In the genomic region with DNA sequence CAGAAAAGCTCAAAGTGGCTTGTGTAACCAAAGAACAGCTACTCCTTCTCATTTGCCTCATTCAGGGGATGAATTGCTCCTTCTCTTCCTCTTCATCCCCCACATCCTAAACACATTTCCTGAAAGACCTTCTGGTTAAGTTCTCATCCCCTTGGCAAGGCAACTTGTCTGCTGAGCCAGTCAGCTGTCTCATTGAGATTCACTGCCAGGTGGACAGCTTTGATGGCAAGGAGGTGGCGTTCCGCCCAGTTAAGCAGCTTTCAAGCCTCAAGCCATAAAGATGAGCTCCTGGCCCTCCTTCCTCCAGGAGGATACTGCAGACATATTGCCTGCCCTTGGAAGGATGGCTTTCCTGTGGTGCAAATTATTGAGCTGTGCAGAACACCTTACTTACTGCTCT, we compare ENCODE assay signal across 21 cellular contexts.
A peak's percentile ranks its signal among the peaks of the same experiment; 100 is the strongest.
DNase-seq lines count a peak whose midpoint lies in the region; ATAC-seq lines count a peak whose summit lies in the region.
"Had no signal": no experiment of that assay in that cellular context is flagged by ENCODE, and none has a peak within 500 bp of the region (broad histone marks: within the 10 kb centered on the region; RNA-seq: fewer than 3 reads in every experiment).

No MANE protein-coding gene starts in this region.

- peaks cover 11% of the 10 kb centered on the region for H3K9me3 Mint-ChIP-seq in activated T-helper 17 cell treated with anti-CD3 and anti-CD28 coated beads, Interleukin-2, amount 50 U/mL, for 72 hours
- H3K9me3 Mint-ChIP-seq: H9 had no signal

- H3K27me3 ChIP-seq in SJCRH30 = no peaks in the 10 kb centered on the region
- H3K27me3 ChIP-seq: uterus had no signal

- H3K4me3 ChIP-seq in SJCRH30 = no peak overlapping the region
- H3K4me3 ChIP-seq: uterus had no signal

- no peak overlapping the region for H3K4me3 Mint-ChIP-seq in activated T-helper 17 cell treated with anti-CD3 and anti-CD28 coated beads, Interleukin-2, amount 50 U/mL, for 72 hours
- H3K4me3 Mint-ChIP-seq: activated CD4-positive, alpha-beta memory T cell treated with anti-CD3 and anti-CD28 coated beads, Interleukin-2, amount 10 ng/mL, durations not matched to agents 7 days and 5 days; activated T-cell treated with anti-CD3 and anti-CD28 coated beads, Interleukin-2, amount 50 U/mL, for 72 hours; CD8-positive, alpha-beta memory T cell; H9; T-helper 1 cell treated with Interleukin-12 subunit alpha and Interleukin-12 subunit beta and Interleukin-4 antibody, amounts not matched to agents 30 μg/mL and 1 μg/mL, for 36 hours had no signal

- no peaks in the 10 kb centered on the region for H3K9me3 ChIP-seq in SJCRH30 (replicated peaks)
- H3K9me3 ChIP-seq: uterus had no signal

- peaks cover 20% of the 10 kb centered on the region for H3K4me1 ChIP-seq in SJCRH30
- H3K4me1 ChIP-seq: uterus had no signal

- H3K36me3 ChIP-seq in SJCRH30 = no peaks in the 10 kb centered on the region
- H3K36me3 ChIP-seq: uterus had no signal

- in situ Hi-C loops in ACHN (cut with HindIII; ENCODE audit: low pct_ligation_motif_present, low pct_unique_long_range_greater_than_20kb, low sequenced_read_pairs) = no loop called here

- H3K27ac Mint-ChIP-seq in activated T-helper 17 cell treated with anti-CD3 and anti-CD28 coated beads, Interleukin-2, amount 50 U/mL, for 72 hours = no peak overlapping the region
- H3K27ac Mint-ChIP-seq: activated CD4-positive, alpha-beta memory T cell treated with anti-CD3 and anti-CD28 coated beads, Interleukin-2, amount 10 ng/mL, durations not matched to agents 7 days and 5 days; activated naive CD4-positive, alpha-beta T cell treated with anti-CD3 and anti-CD28 coated beads, Interleukin-2, amount 50 U/mL, for 72 hours; activated T-cell treated with anti-CD3 and anti-CD28 coated beads, Interleukin-2, amount 50 U/mL, for 72 hours; CD8-positive, alpha-beta memory T cell; T-helper 1 cell treated with Interleukin-12 subunit alpha and Interleukin-12 subunit beta and Interleukin-4 antibody, amounts not matched to agents 30 μg/mL and 1 μg/mL, for 36 hours had no signal

- H3K36me3 Mint-ChIP-seq in activated T-helper 17 cell treated with anti-CD3 and anti-CD28 coated beads, Interleukin-2, amount 50 U/mL, for 72 hours (ENCODE audit: low read depth) = no peaks in the 10 kb centered on the region
- H3K36me3 Mint-ChIP-seq: activated naive CD4-positive, alpha-beta T cell treated with anti-CD3 and anti-CD28 coated beads, Interleukin-2, amount 50 U/mL, for 72 hours; CD8-positive, alpha-beta memory T cell had no signal

- no peaks in the 10 kb centered on the region for H3K27me3 Mint-ChIP-seq in activated T-helper 17 cell treated with anti-CD3 and anti-CD28 coated beads, Interleukin-2, amount 50 U/mL, for 72 hours
- H3K27me3 Mint-ChIP-seq: activated CD4-positive, alpha-beta memory T cell treated with anti-CD3 and anti-CD28 coated beads, Interleukin-2, amount 10 ng/mL, durations not matched to agents 7 days and 5 days; CD8-positive, alpha-beta memory T cell had no signal

- H3K27ac ChIP-seq in SJCRH30 = no peak overlapping the region
- H3K27ac ChIP-seq: uterus, VCaP had no signal

- DNase-seq in DMS 273 (lab: John Stamatoyannopoulos, UW; ENCODE audit: unreplicated experiment) (peak; percentile 90), NCI-H1092 treated with DMSO at 0.1 percent for 48 hours (lab: John Stamatoyannopoulos, UW) (peak; percentile 68), SJCRH30 (peak; percentile 69 to 85), medulla oblongata (ENCODE audit: extremely low spot score) (peak; percentile 19), ACHN (no peak)
- no peak for DNase-seq in stimulated activated CD4-positive, alpha-beta T cell treated with anti-CD3 and anti-CD28 coated beads, Interleukin-1b, Interleukin-23, amount 100 ng/mL, for 48 hours
- DNase-seq: activated CD4-positive, alpha-beta memory T cell treated with anti-CD3 and anti-CD28 coated beads, Interleukin-2, amount 10 ng/mL, durations not matched to agents 7 days and 5 days; activated T-cell treated with anti-CD3 and anti-CD28 coated beads, Interleukin-2, amount 50 U/mL, for 72 hours; CD8-positive, alpha-beta memory T cell; erythroblast; H9; IMR-90; NCI-H510A; SHP77 treated with DMSO at 0.1 percent for 48 hours; stimulated activated CD4-positive, alpha-beta T cell treated with anti-CD3 and anti-CD28 coated beads, Interleukin-4, amount 100 ng/mL, for 1 hour had no signal

- ATAC-seq in activated T-helper 17 cell treated with anti-CD3 and anti-CD28 coated beads, Interleukin-2, amount 50 U/mL, for 72 hours (replicated peaks) = no peak
- ATAC-seq in HG03139 (IDR thresholded peaks at IDR 0.05; ENCODE audit: unreplicated experiment) = no peak
- ATAC-seq: activated naive CD4-positive, alpha-beta T cell treated with anti-CD3 and anti-CD28 coated beads, Interleukin-2, amount 50 U/mL, for 72 hours; activated T-cell treated with anti-CD3 and anti-CD28 coated beads, Interleukin-2, amount 50 U/mL, for 72 hours had no signal

- no peaks in the 10 kb centered on the region for H3K4me1 Mint-ChIP-seq in activated T-helper 17 cell treated with anti-CD3 and anti-CD28 coated beads, Interleukin-2, amount 50 U/mL, for 72 hours
- H3K4me1 Mint-ChIP-seq: activated CD4-positive, alpha-beta memory T cell treated with anti-CD3 and anti-CD28 coated beads, Interleukin-2, amount 10 ng/mL, durations not matched to agents 7 days and 5 days; CD8-positive, alpha-beta memory T cell; H9 had no signal

Comparison
In these comparisons a context has a peak if more than half of its experiments do, and no peak if none do; other contexts are left out.
1. DNase-seq: peak in DMS 273 (single experiment), NCI-H1092 treated with DMSO at 0.1 percent for 48 hours (single experiment), SJCRH30 (2 of 2) and medulla oblongata (single experiment); none in stimulated activated CD4-positive, alpha-beta T cell treated with anti-CD3 and anti-CD28 coated beads, Interleukin-1b, Interleukin-23, amount 100 ng/mL, for 48 hours (single experiment) and ACHN (single experiment).